Comparison of ENCODE assay signal across 19 cellular contexts in the genomic region with DNA sequence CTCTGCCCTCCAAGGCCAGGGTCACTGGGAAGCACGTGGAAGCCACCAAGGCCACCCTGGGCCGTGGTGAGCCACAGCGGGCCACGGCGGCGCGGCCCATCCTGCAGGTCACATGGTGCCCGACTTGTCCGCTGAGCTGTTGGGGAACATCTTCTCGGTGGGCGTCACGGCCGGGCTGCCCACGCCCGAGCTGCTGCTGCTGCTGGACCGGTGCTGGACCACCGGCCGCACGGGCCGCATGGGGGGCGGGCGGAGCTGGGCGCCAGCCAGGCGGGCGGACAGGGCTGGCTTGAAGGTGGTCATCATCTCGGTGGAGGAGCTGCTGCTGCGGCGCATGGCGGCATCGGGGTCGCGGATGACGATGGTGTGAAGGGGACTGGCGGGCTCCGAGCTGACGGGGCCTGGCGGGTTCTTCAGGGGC. TPM values are rescaled to one million over a fixed set of nuclear protein-coding genes. Genes with fewer than 3 reads are reported as not detected.
DNase-seq lines count a peak whose midpoint lies in the region; ATAC-seq and TF ChIP-seq lines count a peak whose summit lies in the region.
"Had no signal": no experiment of that assay in that cellular context is flagged by ENCODE, and none has a peak within 500 bp of the region (broad histone marks: within the 10 kb centered on the region; RNA-seq: fewer than 3 reads in every experiment).

No MANE protein-coding gene starts in this region.

- H3K27ac Mint-ChIP-seq in stimulated activated naive CD8-positive, alpha-beta T cell treated with anti-CD3 and anti-CD28 coated beads, Interleukin-15, amount 100 ng/mL, for 72 hours: no peak overlapping the region
- no peak overlapping the region for H3K27ac Mint-ChIP-seq in endodermal cell
- no peak overlapping the region for H3K27ac Mint-ChIP-seq in osteocyte (ENCODE audit: unreplicated experiment)
- H3K27ac Mint-ChIP-seq: B cell; CD4-positive, CD25-positive, alpha-beta regulatory T cell; CD8-positive, alpha-beta T cell; GM23338 had no signal

- peaks cover 11% of the 10 kb centered on the region for H3K27me3 Mint-ChIP-seq in stimulated activated naive CD8-positive, alpha-beta T cell treated with anti-CD3 and anti-CD28 coated beads, Interleukin-15, amount 100 ng/mL, for 72 hours
- H3K27me3 Mint-ChIP-seq in endodermal cell (ENCODE audit: insufficient read depth): peaks cover 18% of the 10 kb centered on the region
- H3K27me3 Mint-ChIP-seq in osteocyte (ENCODE audit: unreplicated experiment): peaks cover 12% of the 10 kb centered on the region
- H3K27me3 Mint-ChIP-seq: CD4-positive, CD25-positive, alpha-beta regulatory T cell had no signal

- no peaks in the 10 kb centered on the region for H3K4me1 ChIP-seq in endodermal cell (ENCODE audit: control insufficient read depth, insufficient read depth, low read length)
- H3K4me1 ChIP-seq: Caco-2 had no signal

- no peak overlapping the region for H3K4me3 ChIP-seq in endodermal cell (ENCODE audit: low read length)
- H3K4me3 ChIP-seq: BLaER1, GM23338 had no signal

- no peaks in the 10 kb centered on the region for H3K4me1 Mint-ChIP-seq in stimulated activated naive CD8-positive, alpha-beta T cell treated with anti-CD3 and anti-CD28 coated beads, Interleukin-15, amount 100 ng/mL, for 72 hours
- H3K4me1 Mint-ChIP-seq in endodermal cell (no peaks in the 10 kb centered on the region), osteocyte (ENCODE audit: unreplicated experiment) (peaks cover 2% of the 10 kb centered on the region)

- H3K4me3 Mint-ChIP-seq in stimulated activated naive CD8-positive, alpha-beta T cell treated with anti-CD3 and anti-CD28 coated beads, Interleukin-15, amount 100 ng/mL, for 72 hours: no peak overlapping the region
- H3K4me3 Mint-ChIP-seq in endodermal cell (no peak overlapping the region), osteocyte (ENCODE audit: unreplicated experiment) (no peak overlapping the region)
- H3K4me3 Mint-ChIP-seq: B cell; CD4-positive, CD25-positive, alpha-beta regulatory T cell; CD8-positive, alpha-beta T cell; GM23338 had no signal

- H3K36me3 Mint-ChIP-seq in endodermal cell (ENCODE audit: low read depth) (no peaks in the 10 kb centered on the region), osteocyte (ENCODE audit: unreplicated experiment) (no peaks in the 10 kb centered on the region)
- H3K36me3 Mint-ChIP-seq: CD4-positive, CD25-positive, alpha-beta regulatory T cell; CD8-positive, alpha-beta T cell had no signal

- H3K9me3 ChIP-seq in endodermal cell (ENCODE audit: control insufficient read depth, low read length): no peaks in the 10 kb centered on the region
- H3K9me3 ChIP-seq: BLaER1, Caco-2 had no signal

- H3K36me3 ChIP-seq in endodermal cell (ENCODE audit: control insufficient read depth, insufficient read depth, low read length): no peaks in the 10 kb centered on the region
- H3K36me3 ChIP-seq: BLaER1 had no signal

- H3K27ac ChIP-seq in endodermal cell (ENCODE audit: low read depth, low read length): no peak overlapping the region
- H3K27ac ChIP-seq: BLaER1, C4-2B had no signal

- no peak for TF ChIP-seq CTCF in endodermal cell (conservative IDR thresholded peaks at IDR 0.05)
- no peak for TF ChIP-seq CTCF in osteocyte (IDR thresholded peaks at IDR 0.05)

- H3K27me3 ChIP-seq in endodermal cell (ENCODE audit: control insufficient read depth, insufficient read depth, low read length, poor library complexity, severe bottlenecking): peaks cover 6% of the 10 kb centered on the region
- H3K27me3 ChIP-seq: BLaER1 had no signal

- 96 to 99% methylated on average over 12 to 37 of the region's 37 CpGs for WGBS in endodermal cell (ENCODE audit: insufficient coverage in 1 of 2, insufficient read length in 1 of 2), 2 experiments

- H3K9me3 Mint-ChIP-seq in stimulated activated naive CD8-positive, alpha-beta T cell treated with anti-CD3 and anti-CD28 coated beads, Interleukin-15, amount 100 ng/mL, for 72 hours: no peaks in the 10 kb centered on the region
- no peaks in the 10 kb centered on the region for H3K9me3 Mint-ChIP-seq in endodermal cell
- H3K9me3 Mint-ChIP-seq in osteocyte (ENCODE audit: unreplicated experiment): no peaks in the 10 kb centered on the region
- H3K9me3 Mint-ChIP-seq: CD4-positive, CD25-positive, alpha-beta regulatory T cell; CD8-positive, alpha-beta T cell; GM23338 had no signal

- DNase-seq in stimulated activated naive CD8-positive, alpha-beta T cell treated with anti-CD3 and anti-CD28 coated beads, Interleukin-15, amount 100 ng/mL, for 72 hours: no peak
- DNase-seq in stimulated activated naive CD8-positive, alpha-beta T cell treated with anti-CD3 and anti-CD28 coated beads, Interleukin-15, Interleukin-2, amounts not matched to agents 100 U/mL and 50 U/mL, for 24 hours: no peak
- DNase-seq in endodermal cell: peak; percentile 40
- DNase-seq in osteocyte (ENCODE audit: extremely low spot score, unreplicated experiment): peak; percentile 84
- peak; percentile 37 for DNase-seq in ureter (ENCODE audit: low spot score)
- DNase-seq in H4 (ENCODE audit: low spot score): no peak
- no peak for DNase-seq in activated naive CD4-positive, alpha-beta T cell treated with Interleukin-2 at 50 U/mL for 16 hours
- DNase-seq in cortex of kidney (lab: John Stamatoyannopoulos, UW): no peak
- DNase-seq: Caco-2; CD4-positive, CD25-positive, alpha-beta regulatory T cell; CD8-positive, alpha-beta T cell; DMS153; DND-41; H7; HCEC 1CT had no signal

- ATAC-seq in stimulated activated naive CD8-positive, alpha-beta T cell treated with anti-CD3 and anti-CD28 coated beads, Interleukin-15, amount 100 ng/mL, for 72 hours: peak; percentile 14
- ATAC-seq in stimulated activated naive CD8-positive, alpha-beta T cell treated with anti-CD3 and anti-CD28 coated beads, Interleukin-15, Interleukin-2, amounts not matched to agents 100 U/mL and 50 U/mL, for 24 hours: no peak
- ATAC-seq: CD8-positive, alpha-beta T cell; GM23338 had no signal

- no peak overlapping the region for H3K9ac ChIP-seq in endodermal cell (ENCODE audit: extremely low read depth, low read length, poor library complexity, severe bottlenecking)
- H3K9ac ChIP-seq: BLaER1 had no signal

RNA-seq across cellular contexts. Expression of gene RAD18, which starts 22.1 kb away (rescaled TPM):
- 10 to 100 TPM; 18.2 to 20.8 TPM for total RNA-seq in endodermal cell
- 19.1 TPM for polyA plus RNA-seq in endodermal cell (2013, experiment 1 of 2)
- 17.8 TPM for polyA plus RNA-seq in endodermal cell (2013, experiment 2 of 2)
- total RNA-seq in osteocyte: 13.4 and 18.6 TPM in 2 replicates
- 9.4 TPM for total RNA-seq in ureter
- 9.9 and 14.9 TPM in 2 replicates for total RNA-seq in H4 (2014; rRNA removed; shearing (Covaris generic))

Comparison
In these comparisons a context has a peak if more than half of its experiments do, and no peak if none do; other contexts are left out.
1. DNase-seq: peak in endodermal cell (single experiment), osteocyte (single experiment) and ureter (single experiment); none in stimulated activated naive CD8-positive, alpha-beta T cell treated with anti-CD3 and anti-CD28 coated beads, Interleukin-15, amount 100 ng/mL, for 72 hours (0 of 2), stimulated activated naive CD8-positive, alpha-beta T cell treated with anti-CD3 and anti-CD28 coated beads, Interleukin-15, Interleukin-2, amounts not matched to agents 100 U/mL and 50 U/mL, for 24 hours (single experiment), H4 (single experiment), activated naive CD4-positive, alpha-beta T cell treated with Interleukin-2 at 50 U/mL for 16 hours (single experiment) and cortex of kidney (single experiment).